In the genomic region with DNA sequence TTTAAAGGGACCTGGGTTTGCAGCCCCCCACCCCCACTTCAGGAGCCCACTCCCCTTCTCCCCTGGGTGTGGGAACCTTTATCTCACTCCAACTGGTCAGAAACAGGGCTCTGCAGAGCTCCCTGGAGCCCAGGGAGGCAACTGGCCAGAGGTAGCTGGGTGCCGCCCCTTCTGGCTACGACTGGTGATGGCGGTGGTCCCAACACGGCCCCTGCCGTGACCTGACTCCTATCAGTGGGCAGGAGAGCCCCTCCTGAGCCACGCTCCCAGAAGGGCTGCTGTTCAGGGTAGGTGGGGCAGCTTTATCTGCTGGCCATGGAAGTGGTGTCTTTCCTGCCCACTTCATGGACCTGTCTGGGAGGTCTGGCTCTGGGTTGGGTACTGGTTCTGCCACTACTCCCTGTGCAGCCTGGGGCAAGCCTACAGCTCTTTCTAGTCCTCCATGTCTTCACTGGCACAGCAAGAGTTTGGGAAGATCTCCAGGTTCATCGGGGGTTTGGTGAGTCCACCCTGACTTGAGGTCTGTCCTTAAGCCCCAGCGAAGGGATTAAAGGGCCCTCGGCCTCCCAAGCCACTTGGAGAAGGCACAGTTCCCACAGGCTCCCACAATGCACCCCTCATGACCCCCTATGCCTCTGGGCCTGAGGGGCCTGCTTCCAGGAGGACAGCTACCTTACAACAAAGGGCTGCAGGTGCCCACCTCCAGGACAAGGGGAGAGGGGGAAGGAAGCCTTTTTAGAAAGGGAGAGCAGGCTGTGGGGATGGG, we compare ENCODE assay signal across 10 cellular contexts. TPM values are rescaled to one million over a fixed set of nuclear protein-coding genes. Genes with fewer than 3 reads are reported as not detected.
DNase-seq lines count a peak whose midpoint lies in the region; ATAC-seq, FAIRE-seq and TF ChIP-seq lines count a peak whose summit lies in the region.
"Had no signal": no experiment of that assay in that cellular context is flagged by ENCODE, and none has a peak within 500 bp of the region (broad histone marks: within the 10 kb centered on the region; RNA-seq: fewer than 3 reads in every experiment).

No MANE protein-coding gene starts in this region.

- no peak overlapping the region for H3K27ac ChIP-seq in CD4-positive, alpha-beta memory T cell (ENCODE audit: low read depth, low read length)
- H3K27ac ChIP-seq in adrenal gland (peak overlapping the region; percentile 89 to 100 (median 99)), kidney (ENCODE audit: low read depth in 2 of 2, low read length in 2 of 2) (peak overlapping the region; percentile 98 to 99), skin epidermis (peak overlapping the region in 19 of 21 experiments; percentile 39 to 99 (median 97))

- no peak for TF ChIP-seq POLR2A in adrenal gland (IDR thresholded peaks at IDR 0.05)

- in situ Hi-C loops in G401 (cut with HindIII; ENCODE audit: low sequenced_read_pairs): no loop called here

- H3K4me1 ChIP-seq in CD4-positive, alpha-beta memory T cell (ENCODE audit: insufficient read depth, low read length): peaks cover 26% of the 10 kb centered on the region
- H3K4me1 ChIP-seq in adrenal gland (replicated peaks in 1 of 2): peaks cover 43 to 52% of the 10 kb centered on the region in 2 donors
- peaks cover 32 to 39% of the 10 kb centered on the region in 2 donors for H3K4me1 ChIP-seq in kidney (ENCODE audit: control insufficient read depth in 1 of 2, insufficient read depth in 1 of 2, low read depth in 1 of 2, low read length in 2 of 2)

- H3K36me3 ChIP-seq in CD4-positive, alpha-beta memory T cell (ENCODE audit: insufficient read depth, low read length): no peaks in the 10 kb centered on the region
- peaks cover 0 to 6% of the 10 kb centered on the region in 2 donors for H3K36me3 ChIP-seq in adrenal gland (replicated peaks in 1 of 2)
- H3K36me3 ChIP-seq in kidney (ENCODE audit: control insufficient read depth in 1 of 2, insufficient read depth in 2 of 2, low read length in 2 of 2): peaks cover 0 to 2% of the 10 kb centered on the region in 2 donors

- H3K27ac Mint-ChIP-seq in CD4-positive, alpha-beta memory T cell: peak overlapping the region in 4 of 7 donors; percentile 47 to 74 (median 53)

- intact Hi-C loops in CD4-positive, alpha-beta memory T cell (cut with micrococcal nuclease): no loop called here
- intact Hi-C loops in adrenal gland (cut with DNase I) (no loop called here), kidney (cut with DNase I) (no loop called here)

- peak overlapping the region in 1 of 2 donors; percentile 40 for H3K9ac ChIP-seq in kidney (ENCODE audit: low read length in 2 of 2)

- peaks cover 12 to 50% (median 32%) of the 10 kb centered on the region in 4 donors for H3K4me1 Mint-ChIP-seq in CD4-positive, alpha-beta memory T cell

- ATAC-seq in GM18520 (IDR thresholded peaks at IDR 0.05; ENCODE audit: unreplicated experiment): no peak

- POLR2A ChIA-PET in CD4-positive, alpha-beta memory T cell (lab: Charles Lee; ENCODE audit: partially characterized antibody): interaction anchor here (0.5 kb wide), 1 partner anchor 194 kb away, joined by 3 read pairs; no protein-coding TSS in a partner anchor

- no peak for DNase-seq in CD4-positive, alpha-beta memory T cell
- peak in 1 of 7 donors; percentile 16 for DNase-seq in adrenal gland
- DNase-seq in kidney: no peak
- DNase-seq in ecto neural progenitor cell (ENCODE audit: low spot score): no peak
- DNase-seq in G401 (ENCODE audit: low spot score): no peak
- no peak for DNase-seq in SIG-M5 (lab: John Stamatoyannopoulos, UW)
- DNase-seq: kidney glomerular epithelial cell had no signal

- H3K4me3 ChIP-seq in CD4-positive, alpha-beta memory T cell (ENCODE audit: low read length in 2 of 2): no peak overlapping the region
- H3K4me3 ChIP-seq in adrenal gland: no peak overlapping the region
- no peak overlapping the region for H3K4me3 ChIP-seq in kidney (ENCODE audit: low read length in 2 of 2)
- no peak overlapping the region for H3K4me3 ChIP-seq in skin epidermis

- TF ChIP-seq CTCF in adrenal gland (IDR thresholded peaks at IDR 0.05) (no peak), kidney (IDR thresholded peaks at IDR 0.05; ENCODE audit: borderline replicate concordance, extremely low read depth, insufficient read depth) (no peak)

- CTCF ChIA-PET in CD4-positive, alpha-beta memory T cell (lab: Charles Lee; ENCODE audit: partially characterized antibody): interaction anchor here (1.5 kb wide), 1 partner anchor 31 kb away, joined by 4 read pairs; no protein-coding TSS in a partner anchor

- no peaks in the 10 kb centered on the region for H3K9me3 Mint-ChIP-seq in CD4-positive, alpha-beta memory T cell

- H3K27me3 Mint-ChIP-seq in CD4-positive, alpha-beta memory T cell: no peaks in the 10 kb centered on the region

- no peak for FAIRE-seq in kidney (lab: Jason Lieb, UNC)
- FAIRE-seq: GM19239 had no signal

- WGBS in adrenal gland, 4 donors: 65 to 80% (median 69%) methylated on average over 1 to 9 of the region's 9 CpGs

- H3K27me3 ChIP-seq in CD4-positive, alpha-beta memory T cell (ENCODE audit: insufficient read depth, low read length): no peaks in the 10 kb centered on the region
- H3K27me3 ChIP-seq in adrenal gland: no peaks in the 10 kb centered on the region

- H3K4me3 Mint-ChIP-seq in CD4-positive, alpha-beta memory T cell: peak overlapping the region in 1 of 8 donors; percentile 15

- H3K9me3 ChIP-seq in CD4-positive, alpha-beta memory T cell (ENCODE audit: control insufficient read depth in 1 of 2, low read length in 2 of 2): no peaks in the 10 kb centered on the region
- H3K9me3 ChIP-seq in adrenal gland (replicated peaks in 1 of 3): no peaks in the 10 kb centered on the region
- H3K9me3 ChIP-seq in kidney (ENCODE audit: control insufficient read depth in 1 of 2, low read length in 2 of 2): no peaks in the 10 kb centered on the region

- no peaks in the 10 kb centered on the region for H3K36me3 Mint-ChIP-seq in CD4-positive, alpha-beta memory T cell

RNA-seq across cellular contexts. Expression of a gene that starts 5.5 kb away (rescaled TPM):
- 10 to 100 TPM in 1 of 2 experiments, 1 to 10 TPM in 1; 10.0 to 11.7 TPM for total RNA-seq in CD4-positive, alpha-beta memory T cell
- polyA plus RNA-seq in CD4-positive, alpha-beta memory T cell: 10 to 100 TPM in 1 of 2 donors, 1 to 10 TPM in 1; 5.0 to 15.5 TPM
- total RNA-seq in adrenal gland (100 to 1,000 TPM; 403 to 850 (median 667) TPM), kidney (48.3 TPM)
- polyA plus RNA-seq in adrenal gland (100 to 1,000 TPM; 298 to 818 (median 483) TPM), kidney (ENCODE audit: insufficient read depth, low read depth, low replicate concordance) (37.6 TPM)
- 116 and 155 TPM in 2 replicates for total RNA-seq in G401 (2014; rRNA removed; shearing (Covaris generic))
